Comparison of ENCODE assay signal across 9 cellular contexts in genomic region chr14:56025191-56025590, GRCh38.
"Had no signal": no experiment of that assay in that cellular context is flagged by ENCODE, and none has a peak within 500 bp of the region (broad histone marks: within the 10 kb centered on the region; RNA-seq: fewer than 3 reads in every experiment).

No MANE protein-coding gene starts in this region.

- FAIRE-seq: H1, H54, HepG2, K562 had no signal

- H3K27ac Mint-ChIP-seq: GM23338, H9 had no signal

- H3K4me3 Mint-ChIP-seq: GM23338, H9 had no signal

- H3K4me3 ChIP-seq: GM23338, K562 had no signal

- DNase-seq: H9, HCEC 1CT, IMR-90, KG1 had no signal
